ENCODE assay signal across 8 cellular contexts in the genomic region with DNA sequence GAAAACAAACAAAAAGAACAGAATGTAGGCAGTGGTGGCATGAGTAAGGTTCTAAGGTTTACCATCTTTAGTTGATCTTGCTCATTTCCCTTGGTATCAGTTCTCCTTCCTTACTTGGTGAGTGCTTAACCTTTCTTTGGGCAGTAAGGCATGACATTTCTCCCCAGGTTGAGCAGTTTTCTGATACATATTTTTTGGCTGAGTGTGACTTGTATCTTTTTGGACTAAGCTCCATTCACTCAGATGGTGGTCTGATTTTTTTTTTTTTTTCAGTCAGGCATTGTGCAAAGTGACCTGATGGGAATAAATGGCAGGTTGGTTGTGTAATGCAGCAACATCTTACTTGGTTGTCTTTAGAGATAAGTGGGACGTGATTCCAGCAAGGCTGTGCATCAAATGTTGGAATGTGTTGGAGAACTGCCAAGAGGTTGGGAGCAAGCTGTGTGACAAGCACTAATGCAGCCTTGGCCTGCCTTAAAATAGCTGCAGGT. TPM values are rescaled to one million over a fixed set of nuclear protein-coding genes. Genes with fewer than 3 reads are reported as not detected.
DNase-seq lines count a peak whose midpoint lies in the region; ATAC-seq and TF ChIP-seq lines count a peak whose summit lies in the region.

No MANE protein-coding gene starts in this region.

- H3K27ac ChIP-seq in transverse colon = peak overlapping the region; percentile 1 to 38 (median 27)

- no peaks in the 10 kb centered on the region for H3K36me3 ChIP-seq in transverse colon

- no peaks in the 10 kb centered on the region for H3K4me1 Mint-ChIP-seq in stimulated activated effector memory CD8-positive, alpha-beta T cell treated with anti-CD3 and anti-CD28 coated beads, Interleukin-12 subunit alpha, Interleukin-12 subunit beta, amount 100 ng/mL, for 72 hours

- H3K9me3 Mint-ChIP-seq in stimulated activated effector memory CD8-positive, alpha-beta T cell treated with anti-CD3 and anti-CD28 coated beads, Interleukin-12 subunit alpha, Interleukin-12 subunit beta, amount 100 ng/mL, for 72 hours = no peaks in the 10 kb centered on the region

- peak; percentile 41 for DNase-seq in NCI-H460 (ENCODE audit: extremely low read depth, low read depth)
- DNase-seq in germinal center (ENCODE audit: low spot score) = peak; percentile 17
- no peak for DNase-seq in transverse colon
- no peak for DNase-seq in stimulated activated effector memory CD8-positive, alpha-beta T cell treated with anti-CD3 and anti-CD28 coated beads, Interleukin-12 subunit alpha, Interleukin-12 subunit beta, amount 100 ng/mL, for 72 hours (ENCODE audit: low spot score in 2 of 2)
- DNase-seq in SIG-M5 treated with dmso at 0.1 percent for 504 hours (lab: John Stamatoyannopoulos, UW; ENCODE audit: unreplicated experiment) = no peak
- no peak for DNase-seq in mesenteric fat pad (ENCODE audit: low spot score)

- peaks cover 3 to 45% (median 13%) of the 10 kb centered on the region in 4 donors for H3K4me1 ChIP-seq in transverse colon

- intact Hi-C loops in transverse colon (cut with DNase I; ENCODE audit: low total_unique reads) = loop anchor here (5.0 kb wide), 1 partner anchor 941 kb away; no protein-coding TSS in a partner anchor

- TF ChIP-seq EP300 in transverse colon (IDR thresholded peaks at IDR 0.05; ENCODE audit: low read depth) = no peak

- TF ChIP-seq CTCF in transverse colon (IDR thresholded peaks at IDR 0.05) = no peak

- H3K4me3 ChIP-seq in transverse colon = no peak overlapping the region

- no peaks in the 10 kb centered on the region for H3K27me3 ChIP-seq in transverse colon

- H3K27ac Mint-ChIP-seq in stimulated activated effector memory CD8-positive, alpha-beta T cell treated with anti-CD3 and anti-CD28 coated beads, Interleukin-12 subunit alpha, Interleukin-12 subunit beta, amount 100 ng/mL, for 72 hours = no peak overlapping the region

- no peaks in the 10 kb centered on the region for H3K9me3 ChIP-seq in transverse colon

- ATAC-seq in GM18505 (IDR thresholded peaks at IDR 0.05; ENCODE audit: unreplicated experiment) = peak; percentile 91
- ATAC-seq in HG02840 (IDR thresholded peaks at IDR 0.05; ENCODE audit: low FRiP score, unreplicated experiment) = peak; percentile 76
- no peak for ATAC-seq in stimulated activated effector memory CD8-positive, alpha-beta T cell treated with anti-CD3 and anti-CD28 coated beads, Interleukin-12 subunit alpha, Interleukin-12 subunit beta, amount 100 ng/mL, for 72 hours

- TF ChIP-seq POLR2A in GM18505 (IDR thresholded peaks at IDR 0.05; ENCODE audit: borderline replicate concordance, extremely low read depth, insufficient read depth, insufficient read length) (no peak), transverse colon (IDR thresholded peaks at IDR 0.05) (no peak)

- H3K4me3 Mint-ChIP-seq in stimulated activated effector memory CD8-positive, alpha-beta T cell treated with anti-CD3 and anti-CD28 coated beads, Interleukin-12 subunit alpha, Interleukin-12 subunit beta, amount 100 ng/mL, for 72 hours = no peak overlapping the region

- 48% methylated on average over 1 of the region's 1 CpG; no CpG with 5 or more reads in 1 of the 2 donors for WGBS in transverse colon (ENCODE audit: low coverage in 1 of 2), 2 donors

- H3K36me3 Mint-ChIP-seq in stimulated activated effector memory CD8-positive, alpha-beta T cell treated with anti-CD3 and anti-CD28 coated beads, Interleukin-12 subunit alpha, Interleukin-12 subunit beta, amount 100 ng/mL, for 72 hours = no peaks in the 10 kb centered on the region

- in situ Hi-C loops in transverse colon (cut with MboI; ENCODE audit: low pct_ligation_motif_present in 1 of 4, low pct_unique_long_range_greater_than_20kb in 1 of 4, low sequenced_read_pairs in 3 of 4) = no loop called here

RNA-seq across cellular contexts. Expression of a gene that starts 15.1 kb away (rescaled TPM):
- 228 and 266 TPM in 2 replicates for total RNA-seq in NCI-H460 (2014; rRNA removed; shearing (Covaris generic))
- 283 and 378 TPM in 2 replicates for polyA plus RNA-seq in NCI-H460 (2014; cell fraction: nucleus; rRNA removed)
- total RNA-seq in transverse colon (100 to 1,000 TPM; 269 to 301 (median 285) TPM), mesenteric fat pad (776 TPM)

Comparison
In these comparisons a context has a peak if more than half of its experiments do, and no peak if none do; other contexts are left out.
1. DNase-seq: peak in NCI-H460 (single experiment) and germinal center (single experiment); none in transverse colon (single experiment), stimulated activated effector memory CD8-positive, alpha-beta T cell treated with anti-CD3 and anti-CD28 coated beads, Interleukin-12 subunit alpha, Interleukin-12 subunit beta, amount 100 ng/mL, for 72 hours (0 of 2), SIG-M5 treated with dmso at 0.1 percent for 504 hours (single experiment) and mesenteric fat pad (single experiment).